Comparison of ENCODE assay signal across 22 cellular contexts in genomic region chr22:26905076-26905475, GRCh38.
"Had no signal": no experiment of that assay in that cellular context is flagged by ENCODE, and none has a peak within 500 bp of the region (broad histone marks: within the 10 kb centered on the region; RNA-seq: fewer than 3 reads in every experiment).

No MANE protein-coding gene starts in this region.

- H3K4me2 ChIP-seq: SK-N-SH had no signal

- H3K9me2 ChIP-seq: SK-N-SH had no signal

- DNase-seq: IMR-90, Karpas-422, KG1, MG63, NCI-H1105, NCI-H1417, NCI-H1436 treated with DMSO at 0.1 percent for 48 hours, NCI-H1694, NCI-H187 treated with DMSO at 0.1 percent for 48 hours, NCI-H2029 treated with DMSO at 0.1 percent for 48 hours, NCI-H2171 treated with DMSO at 0.1 percent for 48 hours, NCI-H524 treated with DMSO at 0.1 percent for 48 hours, NCI-H69, NCI-H774, Right ventricle myocardium superior, RPMI8226, SIG-M5, SK-N-SH, SW 1271, T-cell had no signal

- H3K9me3 Mint-ChIP-seq: T-cell had no signal

- H3K4me3 Mint-ChIP-seq: T-cell had no signal

- H3K4me3 ChIP-seq: MG63, SJSA1 had no signal

- H3K27me3 ChIP-seq: MG63, SJSA1 had no signal

- H3K36me3 ChIP-seq: MG63, SJSA1 had no signal

- H3K27ac ChIP-seq: SJSA1 had no signal

- ATAC-seq: HepG2, T-cell had no signal

- H3K9me3 ChIP-seq: MG63, SJSA1, SK-N-SH had no signal

- H3K27ac Mint-ChIP-seq: T-cell had no signal
